In the genomic region with DNA sequence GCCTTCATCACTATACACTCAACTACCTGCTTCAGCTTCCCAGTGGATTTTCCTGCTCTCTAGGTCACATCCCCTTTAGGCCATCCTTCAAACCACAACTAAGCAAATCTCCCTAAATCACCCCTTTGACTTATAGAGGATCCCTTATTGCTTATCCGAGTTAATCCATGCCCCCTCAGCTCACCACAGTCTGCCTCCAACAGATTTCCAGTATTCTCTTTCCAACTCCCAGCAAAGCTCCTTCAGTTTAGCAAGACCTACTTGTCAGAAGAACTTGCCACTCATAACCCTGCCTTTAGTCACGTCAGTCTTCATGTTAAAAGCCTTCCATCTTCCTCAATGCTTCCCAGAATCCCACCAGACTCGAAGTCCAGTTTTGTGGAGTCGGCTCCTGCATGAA, we compare ENCODE assay signal across 17 cellular contexts. TPM values are rescaled to one million over a fixed set of nuclear protein-coding genes. Genes with fewer than 3 reads are reported as not detected.
"Had no signal": no experiment of that assay in that cellular context is flagged by ENCODE, and none has a peak within 500 bp of the region (broad histone marks: within the 10 kb centered on the region; RNA-seq: fewer than 3 reads in every experiment).

No MANE protein-coding gene starts in this region.

- H3K4me1 ChIP-seq: sigmoid colon, testis, tibial nerve, upper lobe of right lung, vagina had no signal

- H3K36me3 Mint-ChIP-seq: naive thymus-derived CD8-positive, alpha-beta T cell had no signal

- H3K27ac Mint-ChIP-seq: naive thymus-derived CD8-positive, alpha-beta T cell; stimulated activated naive B cell treated with anti-CD40 and anti-IgM and Interleukin-4, amounts not matched to agents 10 μg/mL and 1 μg/mL and 100 μg/mL, for 72 hours; stimulated activated naive CD8-positive, alpha-beta T cell treated with anti-CD3 and anti-CD28 coated beads, Interleukin-15, amount 100 ng/mL, for 72 hours had no signal

- H3K4me3 Mint-ChIP-seq: naive thymus-derived CD8-positive, alpha-beta T cell; stimulated activated naive B cell treated with anti-CD40 and anti-IgM and Interleukin-4, amounts not matched to agents 10 μg/mL and 1 μg/mL and 100 μg/mL, for 72 hours; stimulated activated naive CD8-positive, alpha-beta T cell treated with anti-CD3 and anti-CD28 coated beads, Interleukin-15, amount 100 ng/mL, for 72 hours had no signal

- H3K27ac ChIP-seq: heart left ventricle, sigmoid colon, skin epidermis, testis, tibial nerve, upper lobe of right lung, vagina had no signal

- H3K9me3 Mint-ChIP-seq: naive thymus-derived CD8-positive, alpha-beta T cell; stimulated activated naive B cell treated with anti-CD40 and anti-IgM and Interleukin-4, amounts not matched to agents 10 μg/mL and 1 μg/mL and 100 μg/mL, for 72 hours; stimulated activated naive CD8-positive, alpha-beta T cell treated with anti-CD3 and anti-CD28 coated beads, Interleukin-15, amount 100 ng/mL, for 72 hours had no signal

- H3K4me3 ChIP-seq: heart left ventricle, mucosa of descending colon, sigmoid colon, skin epidermis, testis, tibial nerve, upper lobe of right lung, vagina had no signal

- DNase-seq: effector memory CD4-positive, alpha-beta T cell; heart left ventricle; hippocampal formation; mucosa of descending colon; naive thymus-derived CD8-positive, alpha-beta T cell; posterior cingulate gyrus; sigmoid colon; stimulated activated CD4-positive, alpha-beta T cell treated with anti-CD3 and anti-CD28 coated beads, Interleukin-2, amount 100 ng/mL, for 24 hours; stimulated activated CD4-positive, alpha-beta T cell treated with anti-CD3 and anti-CD28 coated beads, Interleukin-4, amount 100 ng/mL, for 4 hours; stimulated activated naive B cell treated with anti-CD40 and anti-IgM and Interleukin-4, amounts not matched to agents 10 μg/mL and 1 μg/mL and 100 μg/mL, for 72 hours; stimulated activated naive CD8-positive, alpha-beta T cell treated with anti-CD3 and anti-CD28 coated beads, Interleukin-15, amount 100 ng/mL, for 72 hours; testis; upper lobe of right lung had no signal

- H3K36me3 ChIP-seq: heart left ventricle, sigmoid colon, tibial nerve, upper lobe of right lung, vagina had no signal

- H3K27me3 Mint-ChIP-seq: stimulated activated naive B cell treated with anti-CD40 and anti-IgM and Interleukin-4, amounts not matched to agents 10 μg/mL and 1 μg/mL and 100 μg/mL, for 72 hours had no signal

- H3K4me1 Mint-ChIP-seq: naive thymus-derived CD8-positive, alpha-beta T cell; stimulated activated naive B cell treated with anti-CD40 and anti-IgM and Interleukin-4, amounts not matched to agents 10 μg/mL and 1 μg/mL and 100 μg/mL, for 72 hours; stimulated activated naive CD8-positive, alpha-beta T cell treated with anti-CD3 and anti-CD28 coated beads, Interleukin-15, amount 100 ng/mL, for 72 hours had no signal

- H3K27me3 ChIP-seq: heart left ventricle, sigmoid colon, testis, tibial nerve, upper lobe of right lung, vagina had no signal

- ATAC-seq: esophagus mucosa; heart left ventricle; mucosa of descending colon; naive thymus-derived CD8-positive, alpha-beta T cell; stimulated activated naive B cell treated with anti-CD40 and anti-IgM and Interleukin-4, amounts not matched to agents 10 μg/mL and 1 μg/mL and 100 μg/mL, for 72 hours; stimulated activated naive CD8-positive, alpha-beta T cell treated with anti-CD3 and anti-CD28 coated beads, Interleukin-15, amount 100 ng/mL, for 72 hours; upper lobe of right lung had no signal

RNA-seq across cellular contexts. Expression of a gene that starts 38.6 kb away (rescaled TPM):
- total RNA-seq: naive thymus-derived CD8-positive, alpha-beta T cell had no signal
- polyA plus RNA-seq: naive thymus-derived CD8-positive, alpha-beta T cell had no signal
